19 cellular contexts compared by ENCODE assay signal in the genomic region with DNA sequence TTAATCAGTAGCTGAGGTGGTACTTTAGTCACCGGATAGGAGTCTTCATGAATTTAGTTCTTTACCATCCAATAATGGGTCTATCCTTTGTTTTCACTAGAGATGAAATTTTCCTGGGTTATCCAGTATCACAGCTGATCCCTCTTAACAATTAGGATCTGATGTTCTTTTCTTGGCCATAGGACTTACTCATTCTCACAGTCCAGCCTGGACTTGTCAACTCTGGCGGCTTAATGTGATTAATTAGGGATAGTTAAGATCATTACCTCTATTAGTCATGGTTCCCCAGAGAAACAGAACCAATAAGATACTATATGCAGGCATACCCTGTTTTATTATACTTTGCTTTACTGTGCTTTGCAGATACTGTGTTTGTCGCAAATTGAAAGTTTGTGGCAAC.
DNase-seq lines count a peak whose midpoint lies in the region; ATAC-seq and TF ChIP-seq lines count a peak whose summit lies in the region.
"Had no signal": no experiment of that assay in that cellular context is flagged by ENCODE, and none has a peak within 500 bp of the region (broad histone marks: within the 10 kb centered on the region; RNA-seq: fewer than 3 reads in every experiment).

No MANE protein-coding gene starts in this region.

- H3K27me3 Mint-ChIP-seq in glutamatergic neuron (ENCODE audit: unreplicated experiment): no peaks in the 10 kb centered on the region

- no peak overlapping the region for H3K4me3 ChIP-seq in fibroblast of mammary gland (ENCODE audit: control insufficient read depth, low read depth, low read length)
- no peak overlapping the region for H3K4me3 ChIP-seq in retinal pigment epithelial cell (ENCODE audit: low read length)
- H3K4me3 ChIP-seq: GM23248, K562, SJCRH30 had no signal

- peaks cover 1% of the 10 kb centered on the region for H3K4me1 Mint-ChIP-seq in glutamatergic neuron (ENCODE audit: low read depth, unreplicated experiment)

- no peak for ATAC-seq in Right ventricle myocardium superior (ENCODE audit: poor library complexity)
- ATAC-seq: K562, PC-3 had no signal

- DNase-seq in NCI-H82 (lab: John Stamatoyannopoulos, UW): peak; percentile 88
- DNase-seq in astrocyte of the hippocampus (ENCODE audit: low read depth, low spot score): peak; percentile 20
- peak; percentile 40 for DNase-seq in fibroblast of mammary gland (ENCODE audit: low read depth)
- peak; percentile 56 for DNase-seq in retinal pigment epithelial cell (ENCODE audit: low read depth)
- DNase-seq in Right ventricle myocardium superior: no peak
- no peak for DNase-seq in activated CD4-positive, alpha-beta T cell treated with anti-CD3 and anti-CD28 coated beads, Interleukin-2, amount 50 U/mL, for 1 hour
- no peak for DNase-seq in glutamatergic neuron
- DNase-seq in glomerular visceral epithelial cell (ENCODE audit: extremely low spot score): no peak
- DNase-seq: ACHN, AML-193, DMS79, NCI-H187 treated with DMSO at 0.1 percent for 48 hours, NCI-H2227 treated with DMSO at 0.1 percent for 48 hours, NCI-H510A treated with DMSO at 0.1 percent for 48 hours, PC-3, RPMI8226, SJCRH30 had no signal

- H3K4me3 Mint-ChIP-seq in glutamatergic neuron (ENCODE audit: unreplicated experiment): no peak overlapping the region

- TF ChIP-seq CTCF in fibroblast of mammary gland (conservative IDR thresholded peaks at IDR 0.05; ENCODE audit: control insufficient read depth, insufficient read depth, low read depth, low read length): no peak
- no peak for TF ChIP-seq CTCF in retinal pigment epithelial cell (conservative IDR thresholded peaks at IDR 0.05; ENCODE audit: low read depth, low read length)
- no peak for TF ChIP-seq CTCF in glutamatergic neuron (IDR thresholded peaks at IDR 0.05; ENCODE audit: partially characterized antibody, unreplicated experiment)

- no peaks in the 10 kb centered on the region for H3K9me3 Mint-ChIP-seq in glutamatergic neuron (ENCODE audit: unreplicated experiment)

- no peaks in the 10 kb centered on the region for H3K36me3 Mint-ChIP-seq in glutamatergic neuron (ENCODE audit: unreplicated experiment)

- H3K27ac Mint-ChIP-seq in glutamatergic neuron (ENCODE audit: unreplicated experiment): no peak overlapping the region

- intact Hi-C loops in Right ventricle myocardium superior (cut with DNase I): no loop called here

Comparison
In these comparisons a context has a peak if more than half of its experiments do, and no peak if none do; other contexts are left out.
1. DNase-seq: peak in NCI-H82 (single experiment), astrocyte of the hippocampus (single experiment), fibroblast of mammary gland (single experiment) and retinal pigment epithelial cell (single experiment); none in Right ventricle myocardium superior (single experiment), activated CD4-positive, alpha-beta T cell treated with anti-CD3 and anti-CD28 coated beads, Interleukin-2, amount 50 U/mL, for 1 hour (single experiment), glutamatergic neuron (single experiment) and glomerular visceral epithelial cell (single experiment).